Comparison of ENCODE assay signal across 22 cellular contexts in the genomic region with DNA sequence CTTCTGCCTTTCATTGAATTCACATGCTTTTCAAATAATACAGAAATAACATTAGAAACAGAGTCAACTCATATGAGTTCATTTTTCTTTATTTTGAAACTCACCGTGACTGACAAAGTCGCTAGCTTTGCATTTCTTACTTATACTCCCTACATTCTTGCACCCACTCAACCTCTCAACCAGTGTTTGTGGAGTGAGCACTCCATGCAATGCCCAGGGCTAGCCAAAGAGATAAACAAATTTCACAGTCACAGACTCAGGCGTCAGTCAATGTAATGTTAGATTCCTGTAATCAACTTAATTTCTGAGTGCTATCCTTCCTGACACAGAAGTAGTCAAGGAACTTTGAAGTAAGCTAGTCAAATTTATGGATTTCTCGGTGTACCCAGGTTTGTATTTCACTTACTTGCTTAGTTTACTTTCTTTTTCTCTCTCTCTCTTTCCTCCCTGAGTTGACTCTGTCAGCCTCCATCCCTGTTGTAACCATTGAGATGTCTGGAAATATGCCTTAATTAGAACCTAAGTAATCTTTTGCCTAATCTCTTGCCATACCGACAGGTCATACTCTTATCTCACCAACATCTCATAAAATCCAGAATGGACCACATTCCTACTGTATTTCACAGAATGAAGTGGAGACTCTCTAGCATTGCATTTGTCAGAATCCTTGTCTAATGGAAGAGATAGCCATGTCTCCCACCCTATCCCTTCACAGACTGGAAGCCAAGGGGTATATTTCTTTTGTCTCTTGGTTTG.
"Had no signal": no experiment of that assay in that cellular context is flagged by ENCODE, and none has a peak within 500 bp of the region (broad histone marks: within the 10 kb centered on the region; RNA-seq: fewer than 3 reads in every experiment).

No MANE protein-coding gene starts in this region.

- H3K4me1 ChIP-seq: vagina had no signal

- H3K9me3 Mint-ChIP-seq: central memory CD8-positive, alpha-beta T cell had no signal

- H3K4me1 Mint-ChIP-seq: activated B cell treated with CpG ODN at 0.5 μM for 24 hours; central memory CD8-positive, alpha-beta T cell; stimulated activated memory B cell treated with anti-CD40 and anti-IgM and Interleukin-4, amounts not matched to agents 10 μg/mL and 1 μg/mL and 100 μg/mL, for 72 hours had no signal

- H3K36me3 Mint-ChIP-seq: stimulated activated memory B cell treated with anti-CD40 and anti-IgM and Interleukin-4, amounts not matched to agents 10 μg/mL and 1 μg/mL and 100 μg/mL, for 72 hours had no signal

- H3K27ac ChIP-seq: brain microvascular endothelial cell, esophagus muscularis mucosa, hepatocyte, pancreas, vagina had no signal

- H3K4me3 ChIP-seq: esophagus muscularis mucosa, hepatocyte, pancreas, thyroid gland, vagina had no signal

- H3K4me3 Mint-ChIP-seq: activated B cell treated with CpG ODN at 0.5 μM for 24 hours; activated CD8-positive, alpha-beta T cell treated with anti-CD3 and anti-CD28 coated beads, Interleukin-2, amount 10 ng/mL, durations not matched to agents 7 days and 5 days; activated T-cell treated with anti-CD3 and anti-CD28 coated beads, Interleukin-2, amount 50 U/mL, for 72 hours; central memory CD8-positive, alpha-beta T cell; stimulated activated memory B cell treated with anti-CD40 and anti-IgM and Interleukin-4, amounts not matched to agents 10 μg/mL and 1 μg/mL and 100 μg/mL, for 72 hours; T-helper 1 cell treated with Interleukin-12 subunit alpha and Interleukin-12 subunit beta and Interleukin-4 antibody, amounts not matched to agents 30 μg/mL and 1 μg/mL, for 36 hours had no signal

- DNase-seq: activated B cell treated with CpG ODN at 0.5 μM for 24 hours; activated CD4-positive, alpha-beta T cell treated with anti-CD3 and anti-CD28 coated beads for 48 hours; activated CD8-positive, alpha-beta memory T cell treated with anti-CD3 and anti-CD28 coated beads, Interleukin-2, amount 50 U/mL, for 4 hours; activated CD8-positive, alpha-beta T cell treated with anti-CD3 and anti-CD28 coated beads, Interleukin-2, amount 10 ng/mL, durations not matched to agents 7 days and 5 days; activated gamma-delta T cell; activated T-cell treated with anti-CD3 and anti-CD28 coated beads, Interleukin-2, amount 50 U/mL, for 72 hours; amygdala; brain microvascular endothelial cell; cortex of kidney; effector CD4-positive, alpha-beta T cell; islet precursor cell; pancreas; stimulated activated CD4-positive, alpha-beta T cell treated with anti-CD3 and anti-CD28 coated beads, Interleukin-12 subunit alpha, Interleukin-12 subunit beta, amount 100 ng/mL, for 4 hours; stimulated activated CD4-positive, alpha-beta T cell treated with anti-CD3 and anti-CD28 coated beads, Interleukin-2, amount 100 ng/mL, for 48 hours; thyroid gland had no signal

- H3K36me3 ChIP-seq: brain microvascular endothelial cell, esophagus muscularis mucosa, pancreas, thyroid gland, vagina had no signal

- H3K27me3 Mint-ChIP-seq: activated B cell treated with CpG ODN at 0.5 μM for 24 hours; stimulated activated memory B cell treated with anti-CD40 and anti-IgM and Interleukin-4, amounts not matched to agents 10 μg/mL and 1 μg/mL and 100 μg/mL, for 72 hours had no signal

- ATAC-seq: activated CD8-positive, alpha-beta T cell treated with anti-CD3 and anti-CD28 coated beads, Interleukin-2, amount 10 ng/mL, durations not matched to agents 7 days and 5 days; activated naive CD4-positive, alpha-beta T cell treated with anti-CD3 and anti-CD28 coated beads, Interleukin-2, amount 50 U/mL, for 72 hours; activated T-cell treated with anti-CD3 and anti-CD28 coated beads, Interleukin-2, amount 50 U/mL, for 72 hours; pancreas; stimulated activated memory B cell treated with anti-CD40 and anti-IgM and Interleukin-4, amounts not matched to agents 10 μg/mL and 1 μg/mL and 100 μg/mL, for 72 hours had no signal

- H3K27me3 ChIP-seq: brain microvascular endothelial cell, esophagus muscularis mucosa, hepatocyte, pancreas, thyroid gland, vagina had no signal

- H3K9me3 ChIP-seq: pancreas, thyroid gland, vagina had no signal

- H3K27ac Mint-ChIP-seq: activated B cell treated with CpG ODN at 0.5 μM for 24 hours; activated CD8-positive, alpha-beta T cell treated with anti-CD3 and anti-CD28 coated beads, Interleukin-2, amount 10 ng/mL, durations not matched to agents 7 days and 5 days; activated naive CD4-positive, alpha-beta T cell treated with anti-CD3 and anti-CD28 coated beads, Interleukin-2, amount 50 U/mL, for 72 hours; activated T-cell treated with anti-CD3 and anti-CD28 coated beads, Interleukin-2, amount 50 U/mL, for 72 hours; stimulated activated memory B cell treated with anti-CD40 and anti-IgM and Interleukin-4, amounts not matched to agents 10 μg/mL and 1 μg/mL and 100 μg/mL, for 72 hours; T-helper 1 cell treated with Interleukin-12 subunit alpha and Interleukin-12 subunit beta and Interleukin-4 antibody, amounts not matched to agents 30 μg/mL and 1 μg/mL, for 36 hours had no signal
